28 cellular contexts compared by ENCODE assay signal in the genomic region with DNA sequence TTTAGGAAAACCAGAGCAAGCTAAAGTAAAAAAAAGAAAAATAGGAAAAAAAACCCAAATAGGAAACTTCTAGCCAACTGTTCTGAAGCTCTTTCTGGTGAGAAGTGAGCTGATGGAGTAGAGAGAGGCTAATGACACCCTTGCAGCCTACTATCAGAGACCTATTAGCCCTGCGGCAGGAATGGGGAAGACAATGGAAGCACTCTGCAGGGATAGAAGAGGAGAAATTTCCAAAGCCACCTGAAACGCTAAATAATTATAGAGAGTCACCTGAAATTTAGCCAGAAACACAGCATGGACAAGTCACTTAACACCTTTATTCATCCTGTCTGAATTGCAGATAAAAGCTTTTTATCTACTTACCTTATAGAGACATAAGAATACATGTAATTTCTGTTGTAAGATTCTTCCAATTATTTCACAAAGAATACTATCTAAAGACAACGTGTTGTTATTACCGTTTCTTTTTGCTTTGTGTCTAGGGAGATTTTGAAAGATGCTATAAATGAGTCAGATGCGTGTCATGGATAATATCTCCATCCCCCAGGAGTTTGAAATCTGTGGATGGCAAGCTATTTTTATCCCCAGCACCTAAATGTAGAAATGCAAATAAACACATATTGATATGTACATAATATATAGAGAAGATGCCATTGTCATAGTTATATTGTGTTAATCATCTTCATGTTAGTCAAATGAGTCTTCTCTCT.
DNase-seq lines count a peak whose midpoint lies in the region; ATAC-seq and TF ChIP-seq lines count a peak whose summit lies in the region.
"Had no signal": no experiment of that assay in that cellular context is flagged by ENCODE, and none has a peak within 500 bp of the region (broad histone marks: within the 10 kb centered on the region; RNA-seq: fewer than 3 reads in every experiment).

No MANE protein-coding gene starts in this region.

- no peaks in the 10 kb centered on the region for H3K4me1 ChIP-seq in endodermal cell (ENCODE audit: control insufficient read depth, insufficient read depth, low read length)
- H3K4me1 ChIP-seq: BLaER1, HAP-1, left lung, right atrium auricular region, upper lobe of right lung had no signal

- peak; percentile 23 for DNase-seq in HT1080 (ENCODE audit: low read depth)
- peak; percentile 81 for DNase-seq in NCI-H146 (lab: John Stamatoyannopoulos, UW)
- DNase-seq in NCI-H69 (lab: John Stamatoyannopoulos, UW), result peak; percentile 96
- no peak for DNase-seq in endodermal cell
- DNase-seq in stimulated activated CD4-positive, alpha-beta T cell treated with anti-CD3 and anti-CD28 coated beads, Interleukin-1b, Interleukin-23, amount 100 ng/mL, for 48 hours, result no peak
- no peak for DNase-seq in stimulated activated naive CD4-positive, alpha-beta T cell treated with Interleukin-2 at 50 U/mL for 16 hours (lab: John Stamatoyannopoulos, UW)
- DNase-seq in left lobe of liver (ENCODE audit: low spot score), result no peak
- DNase-seq: activated CD4-positive, alpha-beta T cell treated with anti-CD3 and anti-CD28 coated beads for 36 hours; activated naive CD4-positive, alpha-beta T cell; activated T-cell treated with anti-CD3 and anti-CD28 coated beads, Interleukin-2, amount 50 U/mL, for 4 hours; DND-41; effector memory CD4-positive, alpha-beta T cell; foreskin melanocyte; immature natural killer cell; Karpas-422; left lung; naive thymus-derived CD8-positive, alpha-beta T cell; ovary; stimulated activated CD4-positive, alpha-beta T cell treated with anti-CD3 and anti-CD28 coated beads, Interleukin-2, amount 100 ng/mL, for 48 hours; T-helper 1 cell; upper lobe of right lung had no signal

- H3K36me3 Mint-ChIP-seq in endodermal cell (ENCODE audit: low read depth), result no peaks in the 10 kb centered on the region
- H3K36me3 Mint-ChIP-seq: brain; immature natural killer cell; stimulated activated effector memory CD8-positive, alpha-beta T cell treated with anti-CD3 and anti-CD28 coated beads, Interleukin-12 subunit alpha, Interleukin-12 subunit beta, amount 100 ng/mL, for 72 hours had no signal

- no peaks in the 10 kb centered on the region for H3K36me3 ChIP-seq in endodermal cell (ENCODE audit: control insufficient read depth, insufficient read depth, low read length)
- H3K36me3 ChIP-seq: BLaER1, HAP-1, left lung, ovary, right atrium auricular region, upper lobe of right lung had no signal

- 82% methylated on average over 5 of the region's 5 CpGs; no CpG with 5 or more reads in 1 of the 2 experiments for WGBS in endodermal cell (ENCODE audit: insufficient coverage in 1 of 2, insufficient read length in 1 of 2), 2 experiments

- ATAC-seq in left lobe of liver, result no peak
- ATAC-seq: activated CD4-positive, alpha-beta T cell treated with anti-CD3 and anti-CD28 coated beads for 36 hours; activated T-cell treated with anti-CD3 and anti-CD28 coated beads, Interleukin-2, amount 50 U/mL, for 4 hours; esophagus mucosa; GM12878; left lung; naive thymus-derived CD8-positive, alpha-beta T cell; stimulated activated effector memory CD8-positive, alpha-beta T cell treated with anti-CD3 and anti-CD28 coated beads, Interleukin-12 subunit alpha, Interleukin-12 subunit beta, amount 100 ng/mL, for 72 hours; upper lobe of right lung had no signal

- H3K4me3 Mint-ChIP-seq in endodermal cell, result no peak overlapping the region
- H3K4me3 Mint-ChIP-seq: activated CD4-positive, alpha-beta T cell treated with anti-CD3 and anti-CD28 coated beads for 36 hours; activated T-cell treated with anti-CD3 and anti-CD28 coated beads, Interleukin-2, amount 50 U/mL, for 4 hours; brain; immature natural killer cell; naive thymus-derived CD8-positive, alpha-beta T cell; stimulated activated effector memory CD8-positive, alpha-beta T cell treated with anti-CD3 and anti-CD28 coated beads, Interleukin-12 subunit alpha, Interleukin-12 subunit beta, amount 100 ng/mL, for 72 hours had no signal

- peaks cover 16% of the 10 kb centered on the region for H3K4me1 Mint-ChIP-seq in endodermal cell
- H3K4me1 Mint-ChIP-seq: activated CD4-positive, alpha-beta T cell treated with anti-CD3 and anti-CD28 coated beads for 36 hours; immature natural killer cell; naive thymus-derived CD8-positive, alpha-beta T cell; stimulated activated effector memory CD8-positive, alpha-beta T cell treated with anti-CD3 and anti-CD28 coated beads, Interleukin-12 subunit alpha, Interleukin-12 subunit beta, amount 100 ng/mL, for 72 hours had no signal

- no peak overlapping the region for H3K9ac ChIP-seq in endodermal cell (ENCODE audit: extremely low read depth, low read length, poor library complexity, severe bottlenecking)
- H3K9ac ChIP-seq: BLaER1 had no signal

- no peaks in the 10 kb centered on the region for H3K9me3 Mint-ChIP-seq in endodermal cell

- H3K27ac ChIP-seq in endodermal cell (ENCODE audit: low read depth, low read length), result no peak overlapping the region
- H3K27ac ChIP-seq: BLaER1, left lung, ovary, right atrium auricular region, upper lobe of right lung had no signal

- no peak overlapping the region for H3K27ac Mint-ChIP-seq in endodermal cell
- H3K27ac Mint-ChIP-seq: activated CD4-positive, alpha-beta T cell treated with anti-CD3 and anti-CD28 coated beads for 36 hours; immature natural killer cell; naive thymus-derived CD8-positive, alpha-beta T cell; stimulated activated effector memory CD8-positive, alpha-beta T cell treated with anti-CD3 and anti-CD28 coated beads, Interleukin-12 subunit alpha, Interleukin-12 subunit beta, amount 100 ng/mL, for 72 hours had no signal

- no peaks in the 10 kb centered on the region for H3K27me3 Mint-ChIP-seq in endodermal cell (ENCODE audit: insufficient read depth)

- H3K9me3 ChIP-seq in endodermal cell (ENCODE audit: control insufficient read depth, low read length), result peaks cover 3% of the 10 kb centered on the region
- H3K9me3 ChIP-seq: HAP-1, left lung, ovary, right atrium auricular region, upper lobe of right lung had no signal

- no peaks in the 10 kb centered on the region for H3K27me3 ChIP-seq in endodermal cell (ENCODE audit: control insufficient read depth, insufficient read depth, low read length, poor library complexity, severe bottlenecking)
- H3K27me3 ChIP-seq: BLaER1, left lung, ovary, right atrium auricular region, upper lobe of right lung had no signal

- no peak overlapping the region for H3K4me3 ChIP-seq in endodermal cell (ENCODE audit: low read length)
- H3K4me3 ChIP-seq: BLaER1, GM12878, HAP-1, left lung, ovary, right atrium auricular region, upper lobe of right lung had no signal

- TF ChIP-seq CTCF in endodermal cell (conservative IDR thresholded peaks at IDR 0.05), result peak; percentile 25

Comparison
In these comparisons a context has a peak if more than half of its experiments do, and no peak if none do; other contexts are left out.
1. DNase-seq: peak in HT1080 (single experiment), NCI-H146 (single experiment) and NCI-H69 (single experiment); none in endodermal cell (single experiment), stimulated activated CD4-positive, alpha-beta T cell treated with anti-CD3 and anti-CD28 coated beads, Interleukin-1b, Interleukin-23, amount 100 ng/mL, for 48 hours (single experiment), stimulated activated naive CD4-positive, alpha-beta T cell treated with Interleukin-2 at 50 U/mL for 16 hours (single experiment) and left lobe of liver (single experiment).